11 cellular contexts compared by ENCODE assay signal in genomic region chr5:89301572-89302025, GRCh38.
DNase-seq lines count a peak whose midpoint lies in the region; ATAC-seq, FAIRE-seq and TF ChIP-seq lines count a peak whose summit lies in the region.
"Had no signal": no experiment of that assay in that cellular context is flagged by ENCODE, and none has a peak within 500 bp of the region (broad histone marks: within the 10 kb centered on the region; RNA-seq: fewer than 3 reads in every experiment).

No MANE protein-coding gene starts in this region.

- no peaks in the 10 kb centered on the region for H3K36me3 Mint-ChIP-seq in chondrocyte (ENCODE audit: low read depth)
- H3K36me3 Mint-ChIP-seq in activated T-cell treated with anti-CD3 and anti-CD28 coated beads, Interleukin-2, amount 50 U/mL, for 24 hours (ENCODE audit: low read depth) = no peaks in the 10 kb centered on the region
- no peaks in the 10 kb centered on the region for H3K36me3 Mint-ChIP-seq in endothelial cell (ENCODE audit: low read depth, unreplicated experiment)

- TF ChIP-seq CTCF in chondrocyte (IDR thresholded peaks at IDR 0.05) = no peak
- no peak for TF ChIP-seq CTCF in endothelial cell (IDR thresholded peaks at IDR 0.05; ENCODE audit: unreplicated experiment)

- H3K27me3 Mint-ChIP-seq in chondrocyte (ENCODE audit: low read depth) (no peaks in the 10 kb centered on the region), endothelial cell (ENCODE audit: unreplicated experiment) (no peaks in the 10 kb centered on the region)
- no peaks in the 10 kb centered on the region for H3K27me3 Mint-ChIP-seq in activated T-cell treated with anti-CD3 and anti-CD28 coated beads, Interleukin-2, amount 50 U/mL, for 24 hours

- no peaks in the 10 kb centered on the region for H3K9me3 Mint-ChIP-seq in chondrocyte (ENCODE audit: low read depth)
- H3K9me3 Mint-ChIP-seq in activated T-cell treated with anti-CD3 and anti-CD28 coated beads, Interleukin-2, amount 50 U/mL, for 24 hours = no peaks in the 10 kb centered on the region
- no peaks in the 10 kb centered on the region for H3K9me3 Mint-ChIP-seq in endothelial cell (ENCODE audit: unreplicated experiment)

- DNase-seq in Ammon's horn (ENCODE audit: low spot score) (peak; percentile 22), GM19239 (ENCODE audit: insufficient read length, low spot score) (no peak), nucleus accumbens (lab: John Stamatoyannopoulos, UW) (no peak), chondrocyte (ENCODE audit: low spot score) (no peak), endothelial cell (ENCODE audit: low spot score) (no peak)
- DNase-seq in activated T-cell treated with anti-CD3 and anti-CD28 coated beads, Interleukin-2, amount 50 U/mL, for 24 hours = no peak
- DNase-seq: GOT3; NCI-H526; stimulated activated CD4-positive, alpha-beta T cell treated with anti-CD3 and anti-CD28 coated beads, Interleukin-4, amount 100 ng/mL, for 1 hour had no signal

- H3K4me3 Mint-ChIP-seq in chondrocyte (ENCODE audit: unreplicated experiment) (no peak overlapping the region), endothelial cell (ENCODE audit: unreplicated experiment) (no peak overlapping the region)
- H3K4me3 Mint-ChIP-seq in activated T-cell treated with anti-CD3 and anti-CD28 coated beads, Interleukin-2, amount 50 U/mL, for 24 hours = no peak overlapping the region

- H3K27ac Mint-ChIP-seq in chondrocyte (ENCODE audit: unreplicated experiment) = no peak overlapping the region
- H3K27ac Mint-ChIP-seq in activated T-cell treated with anti-CD3 and anti-CD28 coated beads, Interleukin-2, amount 50 U/mL, for 24 hours = no peak overlapping the region
- H3K27ac Mint-ChIP-seq in endothelial cell (ENCODE audit: unreplicated experiment) = no peak overlapping the region

- FAIRE-seq in GM19239 (lab: Jason Lieb, UNC) = peak; percentile 98

- ATAC-seq in HG02678 (IDR thresholded peaks at IDR 0.05; ENCODE audit: unreplicated experiment) = peak; percentile 85
- peak; percentile 71 for ATAC-seq in HG03442 (IDR thresholded peaks at IDR 0.05; ENCODE audit: unreplicated experiment)

- H3K4me1 Mint-ChIP-seq in chondrocyte (ENCODE audit: low read depth) (no peaks in the 10 kb centered on the region), endothelial cell (ENCODE audit: unreplicated experiment) (peaks cover 3% of the 10 kb centered on the region)
- H3K4me1 Mint-ChIP-seq in activated T-cell treated with anti-CD3 and anti-CD28 coated beads, Interleukin-2, amount 50 U/mL, for 24 hours (ENCODE audit: low read depth) = peaks cover 3% of the 10 kb centered on the region
